ENCODE assay signal across 24 cellular contexts in the genomic region with DNA sequence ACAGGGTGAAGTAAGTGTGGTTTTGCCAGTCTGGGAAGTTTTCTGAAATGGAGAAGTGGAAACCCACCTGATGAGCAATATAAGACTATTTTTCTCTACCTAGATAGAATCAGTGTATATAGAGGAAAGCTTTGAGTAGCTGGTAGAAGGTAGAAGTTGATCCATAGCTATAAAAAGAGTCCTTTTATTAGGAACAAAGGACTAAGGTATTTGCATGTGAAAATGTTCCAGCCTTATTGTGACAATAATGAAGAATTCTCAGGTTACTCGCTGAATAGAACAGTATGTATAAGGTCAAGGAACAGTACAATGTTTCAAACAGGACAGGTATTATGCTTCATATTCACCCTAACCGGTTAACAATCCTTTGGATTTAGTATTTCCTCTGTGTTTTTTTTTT.
"Had no signal": no experiment of that assay in that cellular context is flagged by ENCODE, and none has a peak within 500 bp of the region (broad histone marks: within the 10 kb centered on the region; RNA-seq: fewer than 3 reads in every experiment).

No MANE protein-coding gene starts in this region.

- H3K4me3 ChIP-seq: coronary artery, dorsolateral prefrontal cortex, esophagus muscularis mucosa, esophagus squamous epithelium, gastrocnemius medialis, gastroesophageal sphincter, heart left ventricle, heart right ventricle, hepatocyte had no signal

- DNase-seq: cortex of kidney; dermis blood vessel endothelial cell; dorsolateral prefrontal cortex; effector CD4-positive, alpha-beta T cell; effector CD8-positive, alpha-beta T cell; effector memory CD4-positive, alpha-beta T cell; effector memory CD8-positive, alpha-beta T cell; endodermal cell; erythroblast; esophagus squamous epithelium; foreskin fibroblast; foreskin keratinocyte; foreskin melanocyte; gastrocnemius medialis; glutamatergic neuron; head of caudate nucleus; heart left ventricle; heart right ventricle; hippocampal formation had no signal

- H3K79me2 ChIP-seq: hepatocyte had no signal

- H3K4me2 ChIP-seq: hepatocyte had no signal

- H3K9me3 ChIP-seq: esophagus muscularis mucosa, esophagus squamous epithelium, gastrocnemius medialis, gastroesophageal sphincter had no signal

- H2AFZ ChIP-seq: hepatocyte had no signal

- H3K36me3 ChIP-seq: esophagus muscularis mucosa, esophagus squamous epithelium, gastrocnemius medialis, gastroesophageal sphincter, heart left ventricle, heart right ventricle had no signal

- H3K27me3 ChIP-seq: dorsolateral prefrontal cortex, esophagus muscularis mucosa, esophagus squamous epithelium, foreskin keratinocyte, gastrocnemius medialis, gastroesophageal sphincter, heart left ventricle, heart right ventricle, hepatocyte had no signal

- H3K4me1 ChIP-seq: esophagus muscularis mucosa, esophagus squamous epithelium, foreskin keratinocyte, gastrocnemius medialis, gastroesophageal sphincter, heart left ventricle, heart right ventricle had no signal

- H3K27ac ChIP-seq: coronary artery, dorsolateral prefrontal cortex, epithelial cell of prostate, esophagus muscularis mucosa, esophagus squamous epithelium, foreskin keratinocyte, gastrocnemius medialis, gastroesophageal sphincter, heart left ventricle, heart right ventricle, hepatocyte had no signal
